ENCODE assay signal across 18 cellular contexts in genomic region chr11:2516276-2517015, GRCh38.
DNase-seq lines count a peak whose midpoint lies in the region; ATAC-seq and TF ChIP-seq lines count a peak whose summit lies in the region.
"Had no signal": no experiment of that assay in that cellular context is flagged by ENCODE, and none has a peak within 500 bp of the region (broad histone marks: within the 10 kb centered on the region; RNA-seq: fewer than 3 reads in every experiment).

No MANE protein-coding gene starts in this region.

- H3K27me3 ChIP-seq in dorsolateral prefrontal cortex (peaks cover 0 to 11% (median 0%) of the 10 kb centered on the region in 45 donors), neuronal stem cell (ENCODE audit: control insufficient read depth in 3 of 3, insufficient read depth in 3 of 3, low read depth in 1 of 3, low read length in 3 of 3) (peaks cover 0 to 15% (median 0%) of the 10 kb centered on the region in 3 experiments)
- H3K27me3 ChIP-seq: hepatocyte, spleen had no signal

- peak overlapping the region; percentile 53 for H2BK5ac ChIP-seq in neuronal stem cell (ENCODE audit: low read length)

- H3K4me3 ChIP-seq in dorsolateral prefrontal cortex, result no peak overlapping the region
- H3K4me3 ChIP-seq in neuronal stem cell (ENCODE audit: low read length in 2 of 2), result no peak overlapping the region
- H3K4me3 ChIP-seq: hepatocyte, SJSA1, spleen, thoracic aorta had no signal

- H2BK15ac ChIP-seq in neuronal stem cell (ENCODE audit: low read length), result peak overlapping the region; percentile 58

- no peaks in the 10 kb centered on the region for H3K9me3 ChIP-seq in neuronal stem cell (replicated peaks in 1 of 2; ENCODE audit: control insufficient read depth in 2 of 2, insufficient read depth in 1 of 2, low read depth in 1 of 2, low read length in 2 of 2)
- H3K9me3 ChIP-seq: SJSA1, spleen, thoracic aorta had no signal

- no peak for TF ChIP-seq POLR2A in GM18505 (IDR thresholded peaks at IDR 0.05; ENCODE audit: borderline replicate concordance, extremely low read depth, insufficient read depth, insufficient read length)

- H2AFZ ChIP-seq in neuronal stem cell (ENCODE audit: low read length), result no peak overlapping the region
- H2AFZ ChIP-seq: hepatocyte, parathyroid adenoma had no signal

- H3K27ac ChIP-seq in dorsolateral prefrontal cortex (no peak overlapping the region), neuronal stem cell (replicated peaks; ENCODE audit: low read length) (no peak overlapping the region)
- H3K27ac ChIP-seq: hepatocyte, parathyroid adenoma, SJSA1, spleen, thoracic aorta had no signal

- WGBS in neuronal stem cell (ENCODE audit: extremely low coverage in 2 of 2, insufficient read length in 2 of 2, insufficient replicate concordance in 1 of 2), 2 donors, result no CpG with 5 or more reads among the region's 20 CpGs

- H3K14ac ChIP-seq in neuronal stem cell (ENCODE audit: low read length), result peak overlapping the region; percentile 56

- intact Hi-C loops in dorsolateral prefrontal cortex (cut with DNase I), result no loop called here

- DNase-seq in 8988T (peak; percentile 17), Daoy (ENCODE audit: low read depth) (peak; percentile 0), dorsolateral prefrontal cortex (peak in 6 of 10 donors; percentile 2 to 23 (median 18)), neuronal stem cell (ENCODE audit: low spot score) (no peak), DMS114 treated with DMSO at 0.1 percent for 48 hours (lab: John Stamatoyannopoulos, UW; ENCODE audit: unreplicated experiment) (no peak), NK-92 (lab: John Stamatoyannopoulos, UW; ENCODE audit: unreplicated experiment) (no peak)
- DNase-seq: activated CD4-positive, alpha-beta T cell treated with anti-CD3 and anti-CD28 coated beads for 36 hours; amniotic stem cell; Calu3; KBM-7; kidney glomerular epithelial cell; NCI-H526 had no signal

- H3K79me1 ChIP-seq in neuronal stem cell (ENCODE audit: low read depth, low read length), result no peaks in the 10 kb centered on the region

- peak overlapping the region; percentile 43 for H4K91ac ChIP-seq in neuronal stem cell (ENCODE audit: low read depth, low read length, poor library complexity)

- H3K23ac ChIP-seq in neuronal stem cell (ENCODE audit: low read depth, low read length, poor library complexity), result no peak overlapping the region

- no peak overlapping the region for H4K8ac ChIP-seq in neuronal stem cell (ENCODE audit: low read depth, low read length)

- no peak overlapping the region for H3K9ac ChIP-seq in neuronal stem cell (ENCODE audit: low read depth, low read length, poor library complexity)
- H3K9ac ChIP-seq: parathyroid adenoma had no signal

- no peak for TF ChIP-seq CTCF in dorsolateral prefrontal cortex (IDR thresholded peaks at IDR 0.05 in 54 of 56, conservative IDR thresholded peaks at IDR 0.05 in 2 of 56; ENCODE audit: low read depth in 1 of 56, partially characterized antibody in 56 of 56)

- H2AK5ac ChIP-seq in neuronal stem cell (ENCODE audit: low read depth, low read length), result peak overlapping the region; percentile 88

- no peak for ATAC-seq in GM18505 (IDR thresholded peaks at IDR 0.05; ENCODE audit: unreplicated experiment)
- ATAC-seq: activated CD4-positive, alpha-beta T cell treated with anti-CD3 and anti-CD28 coated beads for 36 hours had no signal

- no peak overlapping the region for H3K18ac ChIP-seq in neuronal stem cell (ENCODE audit: low read length)

- no peak overlapping the region for H2BK120ac ChIP-seq in neuronal stem cell (ENCODE audit: low read depth, low read length)

- H3K4ac ChIP-seq in neuronal stem cell (ENCODE audit: low read length), result no peak overlapping the region

- peak overlapping the region; percentile 4 for H2BK12ac ChIP-seq in neuronal stem cell (ENCODE audit: low read length)

- H3K4me2 ChIP-seq in neuronal stem cell (ENCODE audit: insufficient read depth, low read length, poor library complexity, severe bottlenecking), result no peak overlapping the region
- H3K4me2 ChIP-seq: hepatocyte had no signal

- no peaks in the 10 kb centered on the region for H3K36me3 ChIP-seq in neuronal stem cell (replicated peaks in 1 of 2; ENCODE audit: control insufficient read depth in 2 of 2, insufficient read depth in 2 of 2, low read length in 2 of 2)
- H3K36me3 ChIP-seq: SJSA1, spleen, thoracic aorta had no signal

- no peaks in the 10 kb centered on the region for H3K4me1 ChIP-seq in neuronal stem cell (ENCODE audit: control insufficient read depth in 2 of 2, insufficient read depth in 1 of 2, low read depth in 1 of 2, low read length in 2 of 2)
- H3K4me1 ChIP-seq: parathyroid adenoma, SJSA1 had no signal

Comparison
In these comparisons a context has a peak if more than half of its experiments do, and no peak if none do; other contexts are left out.
1. DNase-seq: peak in 8988T (single experiment), Daoy (single experiment) and dorsolateral prefrontal cortex (6 of 10); none in neuronal stem cell (single experiment), DMS114 treated with DMSO at 0.1 percent for 48 hours (single experiment) and NK-92 (single experiment).